ENCODE assay signal across 12 cellular contexts in genomic region chr18:13237641-13238040, GRCh38. TPM values are rescaled to one million over a fixed set of nuclear protein-coding genes. Genes with fewer than 3 reads are reported as not detected.
A peak's percentile ranks its signal among the peaks of the same experiment; 100 is the strongest.
DNase-seq lines count a peak whose midpoint lies in the region; ATAC-seq lines count a peak whose summit lies in the region.
"Had no signal": no experiment of that assay in that cellular context is flagged by ENCODE, and none has a peak within 500 bp of the region (broad histone marks: within the 10 kb centered on the region; RNA-seq: fewer than 3 reads in every experiment).

No MANE protein-coding gene starts in this region.

- H3K9me3 ChIP-seq in Karpas-422 (ENCODE audit: low read length) = no peaks in the 10 kb centered on the region

- no peaks in the 10 kb centered on the region for H4K20me1 ChIP-seq in Karpas-422 (ENCODE audit: insufficient read depth, low read depth, low read length)

- H3K4me2 ChIP-seq in Karpas-422 (ENCODE audit: low read depth, low read length, poor library complexity, severe bottlenecking) = no peak overlapping the region

- peak overlapping the region; percentile 14 for H3K27ac Mint-ChIP-seq in activated CD4-positive, alpha-beta T cell treated with anti-CD3 and anti-CD28 coated beads, Interleukin-2, amount 10 ng/mL, durations not matched to agents 7 days and 5 days
- no peak overlapping the region for H3K27ac Mint-ChIP-seq in activated T-cell treated with anti-CD3 and anti-CD28 coated beads, Interleukin-2, amount 50 U/mL, for 24 hours

- H3K4me3 ChIP-seq in Karpas-422 (ENCODE audit: low read length) = no peak overlapping the region

- no peaks in the 10 kb centered on the region for H3K9me3 Mint-ChIP-seq in activated CD4-positive, alpha-beta T cell treated with anti-CD3 and anti-CD28 coated beads, Interleukin-2, amount 10 ng/mL, durations not matched to agents 7 days and 5 days
- H3K9me3 Mint-ChIP-seq in activated T-cell treated with anti-CD3 and anti-CD28 coated beads, Interleukin-2, amount 50 U/mL, for 24 hours = no peaks in the 10 kb centered on the region
- H3K9me3 Mint-ChIP-seq: CD4-positive, CD25-positive, alpha-beta regulatory T cell had no signal

- H3K27me3 Mint-ChIP-seq in activated CD4-positive, alpha-beta T cell treated with anti-CD3 and anti-CD28 coated beads, Interleukin-2, amount 10 ng/mL, durations not matched to agents 7 days and 5 days = no peaks in the 10 kb centered on the region
- no peaks in the 10 kb centered on the region for H3K27me3 Mint-ChIP-seq in activated T-cell treated with anti-CD3 and anti-CD28 coated beads, Interleukin-2, amount 50 U/mL, for 24 hours

- no peaks in the 10 kb centered on the region for H3K36me3 Mint-ChIP-seq in activated CD4-positive, alpha-beta T cell treated with anti-CD3 and anti-CD28 coated beads, Interleukin-2, amount 10 ng/mL, durations not matched to agents 7 days and 5 days (ENCODE audit: low read depth)
- no peaks in the 10 kb centered on the region for H3K36me3 Mint-ChIP-seq in activated T-cell treated with anti-CD3 and anti-CD28 coated beads, Interleukin-2, amount 50 U/mL, for 24 hours (ENCODE audit: low read depth)
- H3K36me3 Mint-ChIP-seq: CD4-positive, CD25-positive, alpha-beta regulatory T cell had no signal

- H3K27ac ChIP-seq in Karpas-422 (ENCODE audit: low read length) = no peak overlapping the region
- H3K27ac ChIP-seq: 22Rv1 had no signal

- H3K4me1 Mint-ChIP-seq in activated CD4-positive, alpha-beta T cell treated with anti-CD3 and anti-CD28 coated beads, Interleukin-2, amount 10 ng/mL, durations not matched to agents 7 days and 5 days = no peaks in the 10 kb centered on the region
- H3K4me1 Mint-ChIP-seq in activated T-cell treated with anti-CD3 and anti-CD28 coated beads, Interleukin-2, amount 50 U/mL, for 24 hours (ENCODE audit: low read depth) = peaks cover 1% of the 10 kb centered on the region

- H3K4me3 Mint-ChIP-seq in activated CD4-positive, alpha-beta T cell treated with anti-CD3 and anti-CD28 coated beads, Interleukin-2, amount 10 ng/mL, durations not matched to agents 7 days and 5 days = no peak overlapping the region
- no peak overlapping the region for H3K4me3 Mint-ChIP-seq in activated T-cell treated with anti-CD3 and anti-CD28 coated beads, Interleukin-2, amount 50 U/mL, for 24 hours
- H3K4me3 Mint-ChIP-seq: CD4-positive, CD25-positive, alpha-beta regulatory T cell had no signal

- no peaks in the 10 kb centered on the region for H3K9me2 ChIP-seq in Karpas-422 (replicated peaks; ENCODE audit: insufficient read depth, low read length)

- DNase-seq in activated CD4-positive, alpha-beta T cell treated with anti-CD3 and anti-CD28 coated beads, Interleukin-2, amount 10 ng/mL, durations not matched to agents 7 days and 5 days = no peak
- no peak for DNase-seq in activated CD4-positive, alpha-beta T cell treated with anti-CD3 and anti-CD28 coated beads for 1 hour
- DNase-seq in activated T-cell treated with anti-CD3 and anti-CD28 coated beads, Interleukin-2, amount 50 U/mL, for 24 hours = peak; percentile 6
- DNase-seq in activated T-cell treated with anti-CD3 and anti-CD28 coated beads, Interleukin-2, amount 50 U/mL, for 48 hours = no peak
- peak; percentile 14 for DNase-seq in Karpas-422
- DNase-seq in left lobe of liver (ENCODE audit: low spot score) = peak; percentile 11
- DNase-seq: CD4-positive, CD25-positive, alpha-beta regulatory T cell; DMS53 had no signal

- POLR2A ChIA-PET in activated CD4-positive, alpha-beta T cell treated with anti-CD3 and anti-CD28 coated beads, Interleukin-2, amount 10 ng/mL, durations not matched to agents 7 days and 5 days (lab: Charles Lee) = no interaction called here

- H3K4me1 ChIP-seq in Karpas-422 (ENCODE audit: low read length) = no peaks in the 10 kb centered on the region

- ATAC-seq in left lobe of liver = no peak
- ATAC-seq in HG03521 (IDR thresholded peaks at IDR 0.05; ENCODE audit: unreplicated experiment) = no peak
- no peak for ATAC-seq in GM19397 (IDR thresholded peaks at IDR 0.05; ENCODE audit: unreplicated experiment)
- ATAC-seq: HCT116 had no signal

- H3K79me2 ChIP-seq in Karpas-422 (ENCODE audit: low read length) = no peaks in the 10 kb centered on the region

- CTCF ChIA-PET in activated CD4-positive, alpha-beta T cell treated with anti-CD3 and anti-CD28 coated beads, Interleukin-2, amount 10 ng/mL, durations not matched to agents 7 days and 5 days (lab: Charles Lee) = no interaction called here

- H3K9ac ChIP-seq in Karpas-422 (ENCODE audit: low read length) = no peak overlapping the region

- H2AFZ ChIP-seq in Karpas-422 (ENCODE audit: low read length) = no peak overlapping the region

- no peaks in the 10 kb centered on the region for H3K36me3 ChIP-seq in Karpas-422 (ENCODE audit: insufficient read depth, low read length)

- H3K27me3 ChIP-seq in Karpas-422 (ENCODE audit: low read length) = no peaks in the 10 kb centered on the region

RNA-seq across cellular contexts. Expression of gene LDLRAD4, which starts 19.1 kb away (rescaled TPM):
- 10 to 100 TPM; 23.8 to 28.6 TPM for total RNA-seq in activated CD4-positive, alpha-beta T cell treated with anti-CD3 and anti-CD28 coated beads, Interleukin-2, amount 10 ng/mL, durations not matched to agents 7 days and 5 days
- total RNA-seq in Karpas-422 (2014; rRNA removed; shearing (Covaris generic); ENCODE audit: low replicate concordance) = 204 and 269 TPM in 2 replicates
- 41.9 TPM for total RNA-seq in left lobe of liver

Comparison
In these comparisons a context has a peak if more than half of its experiments do, and no peak if none do; other contexts are left out.
1. DNase-seq: peak in activated T-cell treated with anti-CD3 and anti-CD28 coated beads, Interleukin-2, amount 50 U/mL, for 24 hours (single experiment), Karpas-422 (single experiment) and left lobe of liver (single experiment); none in activated CD4-positive, alpha-beta T cell treated with anti-CD3 and anti-CD28 coated beads, Interleukin-2, amount 10 ng/mL, durations not matched to agents 7 days and 5 days (single experiment), activated CD4-positive, alpha-beta T cell treated with anti-CD3 and anti-CD28 coated beads for 1 hour (single experiment) and activated T-cell treated with anti-CD3 and anti-CD28 coated beads, Interleukin-2, amount 50 U/mL, for 48 hours (0 of 2).